ENCODE assay signal across 17 cellular contexts in genomic region chr16:46428108-46429061, GRCh38.
DNase-seq lines count a peak whose midpoint lies in the region; ATAC-seq, FAIRE-seq and TF ChIP-seq lines count a peak whose summit lies in the region.
"Had no signal": no experiment of that assay in that cellular context is flagged by ENCODE, and none has a peak within 500 bp of the region (broad histone marks: within the 10 kb centered on the region; RNA-seq: fewer than 3 reads in every experiment).

No MANE protein-coding gene starts in this region.

- no peaks in the 10 kb centered on the region for H3K4me1 ChIP-seq in right lobe of liver
- no peaks in the 10 kb centered on the region for H3K4me1 ChIP-seq in HepG2 (ENCODE audit: insufficient read depth, low read length)
- no peaks in the 10 kb centered on the region for H3K4me1 ChIP-seq in GM23248 (ENCODE audit: insufficient read depth)
- no peaks in the 10 kb centered on the region for H3K4me1 ChIP-seq in lower lobe of right lung

- H3K4me3 ChIP-seq in right lobe of liver (no peak overlapping the region), HepG2 (replicated peaks in 1 of 3; ENCODE audit: insufficient read depth in 1 of 3, low read depth in 2 of 3, low read length in 3 of 3) (no peak overlapping the region), GM23248 (no peak overlapping the region; the same call in 1 of the 2 replicates), lower lobe of right lung (no peak overlapping the region)
- H3K4me3 ChIP-seq: GM12878, SK-N-MC had no signal

- no TSS peak for BruUV-seq in HepG2 (replicated peaks; lab: Mats Ljungman, UMichigan)

- TF ChIP-seq POLR2A in right lobe of liver (IDR thresholded peaks at IDR 0.05): no peak
- TF ChIP-seq POLR2A in HepG2 (IDR thresholded peaks at IDR 0.05; ENCODE audit: insufficient read depth in 1 of 2, low read depth in 2 of 2, low read length in 2 of 2): no peak

- no peaks in the 10 kb centered on the region for H3F3A ChIP-seq in GM23248 (ENCODE audit: insufficient read depth)

- H2AFZ ChIP-seq in HepG2 (ENCODE audit: low read length) (no peak overlapping the region), GM23248 (no peak overlapping the region; the same call in 1 of the 2 replicates)

- CTCF ChIA-PET in HepG2 (lab: Yijun Ruan, JAX; ENCODE audit: low intra/inter-chr PET ratio, low total read pairs) (no interaction called here), WTC11 (lab: Charles Lee) (no interaction called here)

- H3K27ac ChIP-seq in right lobe of liver (no peak overlapping the region), HepG2 (ENCODE audit: extremely low read length, insufficient read depth, low read length) (no peak overlapping the region), GM23248 (no peak overlapping the region), lower lobe of right lung (no peak overlapping the region)
- H3K27ac ChIP-seq: SK-N-MC had no signal

- H3K4me2 ChIP-seq in HepG2 (ENCODE audit: low read depth, low read length): no peak overlapping the region
- no peak overlapping the region for H3K4me2 ChIP-seq in GM23248 (ENCODE audit: unreplicated experiment)

- H3K36me3 ChIP-seq in right lobe of liver (no peaks in the 10 kb centered on the region), HepG2 (replicated peaks in 1 of 2; ENCODE audit: control insufficient read depth in 1 of 2, insufficient read depth in 2 of 2, low read length in 2 of 2) (no peaks in the 10 kb centered on the region), GM23248 (ENCODE audit: low read depth) (no peaks in the 10 kb centered on the region), lower lobe of right lung (no peaks in the 10 kb centered on the region)

- H3K9me3 ChIP-seq in right lobe of liver: no peaks in the 10 kb centered on the region
- no peaks in the 10 kb centered on the region for H3K9me3 ChIP-seq in HepG2 (ENCODE audit: low read length)
- no peaks in the 10 kb centered on the region for H3K9me3 ChIP-seq in GM23248 (ENCODE audit: low read depth)
- H3K9me3 ChIP-seq in lower lobe of right lung: no peaks in the 10 kb centered on the region

- in situ Hi-C loops in HepG2 (cut with HindIII; ENCODE audit: extremely low pct_ligation_motif_present, low pct_unique_long_range_greater_than_20kb) (no loop called here), GM23248 (cut with MboI) (no loop called here), ACHN (cut with HindIII; ENCODE audit: low pct_ligation_motif_present, low pct_unique_long_range_greater_than_20kb, low sequenced_read_pairs) (no loop called here)

- 28% methylated on average over 59 of the region's 81 CpGs for WGBS in right lobe of liver (ENCODE audit: insufficient coverage, low coverage, low lambda C conversion rate, missing lambda C conversion rate)
- 81% methylated on average over 81 of the region's 81 CpGs for WGBS in HepG2 (ENCODE audit: low lambda C conversion rate)
- 21% methylated on average over 54 to 81 of the region's 81 CpGs for WGBS in GM23248 (ENCODE audit: low coverage in 1 of 2, low lambda C conversion rate in 2 of 2, missing lambda C conversion rate in 2 of 2), 2 experiments

- H3K27ac Mint-ChIP-seq in WTC11: no peak overlapping the region

- POLR2A ChIA-PET in HepG2 (lab: Yijun Ruan, JAX) (no interaction called here), WTC11 (lab: Charles Lee) (no interaction called here)

- peaks cover 47% of the 10 kb centered on the region for H3K36me3 Mint-ChIP-seq in WTC11

- no peak overlapping the region for H3K4me3 Mint-ChIP-seq in WTC11

- TF ChIP-seq CTCF in right lobe of liver (IDR thresholded peaks at IDR 0.05) (no peak), HepG2 (CRISPR knock-in tag; IDR thresholded peaks at IDR 0.05) (no peak), lower lobe of right lung (IDR thresholded peaks at IDR 0.05) (no peak), WTC11 (IDR thresholded peaks at IDR 0.05) (no peak)

- H3K9me2 ChIP-seq in GM23248 (ENCODE audit: insufficient read depth): no peaks in the 10 kb centered on the region

- H4K20me1 ChIP-seq in HepG2 (ENCODE audit: insufficient read depth, low read length) (no peaks in the 10 kb centered on the region), GM23248 (ENCODE audit: insufficient read depth) (no peaks in the 10 kb centered on the region)

- H3K27me3 ChIP-seq in right lobe of liver: no peaks in the 10 kb centered on the region
- H3K27me3 ChIP-seq in HepG2 (ENCODE audit: control insufficient read depth in 1 of 2, insufficient read depth in 2 of 2, low read length in 2 of 2): no peaks in the 10 kb centered on the region
- H3K27me3 ChIP-seq in GM23248 (replicated peaks; ENCODE audit: insufficient read depth): peaks cover 10% of the 10 kb centered on the region; the same call in 1 of the 2 replicates
- H3K27me3 ChIP-seq in lower lobe of right lung (ENCODE audit: low read depth): no peaks in the 10 kb centered on the region

- H3K27me3 Mint-ChIP-seq in WTC11 (ENCODE audit: low read depth): peaks cover 3% of the 10 kb centered on the region; the same call in 1 of the 2 replicates

- no peaks in the 10 kb centered on the region for H3K4me1 Mint-ChIP-seq in WTC11

- TF ChIP-seq EP300 in HepG2 (IDR thresholded peaks at IDR 0.05; ENCODE audit: low read depth in 2 of 2, low read length in 2 of 2): no peak
- no peak for TF ChIP-seq EP300 in HepG2 (CRISPR knock-in tag; IDR thresholded peaks at IDR 0.05; ENCODE audit: borderline replicate concordance)

- H3K79me2 ChIP-seq in HepG2 (ENCODE audit: insufficient read depth, low read length) (no peaks in the 10 kb centered on the region), GM23248 (ENCODE audit: insufficient read depth) (no peaks in the 10 kb centered on the region)

- H3K9ac ChIP-seq in HepG2 (ENCODE audit: insufficient read depth, low read depth, low read length): no peak overlapping the region
- H3K9ac ChIP-seq in GM23248: no peak overlapping the region

- ATAC-seq in right lobe of liver (no peak), HepG2 (no peak), lower lobe of right lung (no peak), WTC11 (no peak)
- ATAC-seq: GM12878, PC-3 had no signal

- FAIRE-seq in HepG2 (lab: Jason Lieb, UNC): no peak
- FAIRE-seq: GM12878 had no signal

- DNase-seq in right lobe of liver (peak in 2 of 3 donors; percentile 24 to 40), HepG2 (ENCODE audit: low spot score) (no peak), GM23248 (peak; percentile 0), lower lobe of right lung (peak; percentile 12), NCI-H510A treated with DMSO at 0.1 percent for 48 hours (lab: John Stamatoyannopoulos, UW) (no peak), WTC11 (ENCODE audit: low spot score) (no peak), ACHN (no peak)
- DNase-seq: C1 segment of cervical spinal cord, DMS153, KBM-7, NCI-H1048, NCI-H146, NCI-H2081 treated with DMSO at 0.1 percent for 48 hours, NCI-H526, PC-3 had no signal

- no peak for TF ChIP-seq RAD21 in HepG2 (CRISPR knock-in tag; IDR thresholded peaks at IDR 0.05)

- intact Hi-C loops in right lobe of liver (cut with DNase I): no loop called here
- intact Hi-C loops in HepG2 (cut with micrococcal nuclease; ENCODE audit: unreplicated experiment): no loop called here
- intact Hi-C loops in lower lobe of right lung (cut with DNase I): no loop called here

- peaks cover 50% of the 10 kb centered on the region for H3K9me3 Mint-ChIP-seq in WTC11

TF ChIP-seq in HepG2, 621 proteins besides CTCF, POLR2A, EP300 and RAD21 (continues in another document):
- TF ChIP-seq MEF2D (CRISPR knock-in tag; IDR thresholded peaks at IDR 0.05) (no peak), NAIF1 (CRISPR knock-in tag; IDR thresholded peaks at IDR 0.05; ENCODE audit: borderline replicate concordance) (no peak), ZNF784 (CRISPR knock-in tag; IDR thresholded peaks at IDR 0.05; ENCODE audit: borderline replicate concordance) (no peak), XBP1 (CRISPR knock-in tag; IDR thresholded peaks at IDR 0.05) (no peak), ARHGAP35 (CRISPR knock-in tag; IDR thresholded peaks at IDR 0.05; ENCODE audit: borderline replicate concordance) (no peak), JUND (CRISPR knock-in tag; IDR thresholded peaks at IDR 0.05) (no peak), RXRA (CRISPR knock-in tag; IDR thresholded peaks at IDR 0.05) (no peak), ZNF83 (CRISPR knock-in tag; IDR thresholded peaks at IDR 0.05; ENCODE audit: borderline replicate concordance) (no peak), NBN (conservative IDR thresholded peaks at IDR 0.05) (no peak), GATAD2A (CRISPR knock-in tag; IDR thresholded peaks at IDR 0.05) (no peak), KLF15 (CRISPR knock-in tag; IDR thresholded peaks at IDR 0.05; ENCODE audit: borderline replicate concordance) (no peak), HNRNPH1 (optimal IDR thresholded peaks at IDR 0.05; ENCODE audit: low read depth, low read length) (no peak)

TF ChIP-seq in WTC11, 78 proteins besides CTCF, POLR2A, EP300 and RAD21 (continues in another document):
- no peak for TF ChIP-seq ZMAT4 (CRISPR knock-in tag; IDR thresholded peaks at IDR 0.05)
- no peak for TF ChIP-seq CREB1 (CRISPR knock-in tag; IDR thresholded peaks at IDR 0.05)
- TF ChIP-seq TEAD1 (CRISPR knock-in tag; IDR thresholded peaks at IDR 0.05): no peak
- no peak for TF ChIP-seq ATF1 (CRISPR knock-in tag; IDR thresholded peaks at IDR 0.05)
- TF ChIP-seq MYBL2 (CRISPR knock-in tag; IDR thresholded peaks at IDR 0.05): no peak
- no peak for TF ChIP-seq STAT6 (CRISPR knock-in tag; conservative IDR thresholded peaks at IDR 0.05; ENCODE audit: low read depth)

Comparison
In these comparisons a context has a peak if more than half of its experiments do, and no peak if none do; other contexts are left out.
1. DNase-seq: peak in right lobe of liver (2 of 3), GM23248 (single experiment) and lower lobe of right lung (single experiment); none in HepG2 (single experiment), NCI-H510A treated with DMSO at 0.1 percent for 48 hours (single experiment), WTC11 (single experiment) and ACHN (single experiment).